19 cellular contexts compared by ENCODE assay signal in genomic region chr14:20956376-20956976, GRCh38. TPM values are rescaled to one million over a fixed set of nuclear protein-coding genes. Genes with fewer than 3 reads are reported as not detected.
DNase-seq lines count a peak whose midpoint lies in the region; ATAC-seq and TF ChIP-seq lines count a peak whose summit lies in the region.
"Had no signal": no experiment of that assay in that cellular context is flagged by ENCODE, and none has a peak within 500 bp of the region (broad histone marks: within the 10 kb centered on the region; RNA-seq: fewer than 3 reads in every experiment).

No MANE protein-coding gene starts in this region.

- peak overlapping the region; percentile 48 for H3K4me3 Mint-ChIP-seq in natural killer cell treated with Interleukin-12 subunit alpha and Interleukin-12 subunit beta and Interleukin-15 and Interleukin-18, amount 100 ng/mL, for 72 hours
- no peak overlapping the region for H3K4me3 Mint-ChIP-seq in natural killer cell
- peak overlapping the region; percentile 1 for H3K4me3 Mint-ChIP-seq in activated T-helper 17 cell treated with anti-CD3 and anti-CD28 coated beads, Interleukin-2, amount 50 U/mL, for 72 hours
- H3K4me3 Mint-ChIP-seq in stimulated activated effector memory CD8-positive, alpha-beta T cell treated with anti-CD3 and anti-CD28 coated beads, Interleukin-12 subunit alpha, Interleukin-12 subunit beta, amount 100 ng/mL, for 72 hours = no peak overlapping the region

- H3K4me1 Mint-ChIP-seq in natural killer cell treated with Interleukin-12 subunit alpha and Interleukin-12 subunit beta and Interleukin-15 and Interleukin-18, amount 100 ng/mL, for 72 hours (ENCODE audit: low read depth in 2 of 2) = peaks cover 6 to 21% of the 10 kb centered on the region in 2 donors
- H3K4me1 Mint-ChIP-seq in natural killer cell = peaks cover 9 to 13% of the 10 kb centered on the region in 2 donors
- H3K4me1 Mint-ChIP-seq in activated T-helper 17 cell treated with anti-CD3 and anti-CD28 coated beads, Interleukin-2, amount 50 U/mL, for 72 hours = peaks cover 15% of the 10 kb centered on the region
- H3K4me1 Mint-ChIP-seq in stimulated activated effector memory CD8-positive, alpha-beta T cell treated with anti-CD3 and anti-CD28 coated beads, Interleukin-12 subunit alpha, Interleukin-12 subunit beta, amount 100 ng/mL, for 72 hours = peaks cover 30% of the 10 kb centered on the region

- peaks cover 24 to 30% of the 10 kb centered on the region in 2 donors for H3K27me3 Mint-ChIP-seq in natural killer cell treated with Interleukin-12 subunit alpha and Interleukin-12 subunit beta and Interleukin-15 and Interleukin-18, amount 100 ng/mL, for 72 hours
- H3K27me3 Mint-ChIP-seq in natural killer cell (ENCODE audit: low read depth in 2 of 2) = peaks cover 31 to 32% of the 10 kb centered on the region in 2 donors
- H3K27me3 Mint-ChIP-seq in activated T-helper 17 cell treated with anti-CD3 and anti-CD28 coated beads, Interleukin-2, amount 50 U/mL, for 72 hours = no peaks in the 10 kb centered on the region

- H3K9me3 Mint-ChIP-seq in natural killer cell treated with Interleukin-12 subunit alpha and Interleukin-12 subunit beta and Interleukin-15 and Interleukin-18, amount 100 ng/mL, for 72 hours = no peaks in the 10 kb centered on the region
- no peaks in the 10 kb centered on the region for H3K9me3 Mint-ChIP-seq in natural killer cell
- no peaks in the 10 kb centered on the region for H3K9me3 Mint-ChIP-seq in activated T-helper 17 cell treated with anti-CD3 and anti-CD28 coated beads, Interleukin-2, amount 50 U/mL, for 72 hours
- H3K9me3 Mint-ChIP-seq in stimulated activated effector memory CD8-positive, alpha-beta T cell treated with anti-CD3 and anti-CD28 coated beads, Interleukin-12 subunit alpha, Interleukin-12 subunit beta, amount 100 ng/mL, for 72 hours = no peaks in the 10 kb centered on the region

- ATAC-seq in natural killer cell treated with Interleukin-12 subunit alpha and Interleukin-12 subunit beta and Interleukin-15 and Interleukin-18, amount 100 ng/mL, for 72 hours = no peak
- ATAC-seq in natural killer cell (no peak), GM18909 (IDR thresholded peaks at IDR 0.05; ENCODE audit: poor library complexity, unreplicated experiment) (no peak)
- ATAC-seq in activated T-helper 17 cell treated with anti-CD3 and anti-CD28 coated beads, Interleukin-2, amount 50 U/mL, for 72 hours (replicated peaks) = peak; percentile 44
- ATAC-seq in stimulated activated effector memory CD8-positive, alpha-beta T cell treated with anti-CD3 and anti-CD28 coated beads, Interleukin-12 subunit alpha, Interleukin-12 subunit beta, amount 100 ng/mL, for 72 hours = peak; percentile 51
- ATAC-seq: GM12878 had no signal

- DNase-seq in natural killer cell treated with Interleukin-12 subunit alpha and Interleukin-12 subunit beta and Interleukin-15 and Interleukin-18, amount 100 ng/mL, for 72 hours (ENCODE audit: low spot score) = no peak
- DNase-seq in natural killer cell (no peak), NB4 (ENCODE audit: low read depth) (peak; percentile 55), foreskin fibroblast (no peak), OCI-M1 (lab: John Stamatoyannopoulos, UW) (no peak)
- no peak for DNase-seq in stimulated activated effector memory CD8-positive, alpha-beta T cell treated with anti-CD3 and anti-CD28 coated beads, Interleukin-12 subunit alpha, Interleukin-12 subunit beta, amount 100 ng/mL, for 72 hours (ENCODE audit: low spot score in 2 of 2)
- DNase-seq: AML-193, COR-L47, DMS153, NCI-H1092, NCI-H1436 treated with DMSO at 0.1 percent for 48 hours, NCI-H2029 treated with DMSO at 0.1 percent for 48 hours, NCI-H2171, NCI-H526 had no signal

- peak overlapping the region in 1 of 2 donors; percentile 24 for H3K27ac Mint-ChIP-seq in natural killer cell treated with Interleukin-12 subunit alpha and Interleukin-12 subunit beta and Interleukin-15 and Interleukin-18, amount 100 ng/mL, for 72 hours
- H3K27ac Mint-ChIP-seq in natural killer cell = no peak overlapping the region
- H3K27ac Mint-ChIP-seq in activated T-helper 17 cell treated with anti-CD3 and anti-CD28 coated beads, Interleukin-2, amount 50 U/mL, for 72 hours = no peak overlapping the region
- no peak overlapping the region for H3K27ac Mint-ChIP-seq in stimulated activated effector memory CD8-positive, alpha-beta T cell treated with anti-CD3 and anti-CD28 coated beads, Interleukin-12 subunit alpha, Interleukin-12 subunit beta, amount 100 ng/mL, for 72 hours

- H3K36me3 Mint-ChIP-seq in natural killer cell treated with Interleukin-12 subunit alpha and Interleukin-12 subunit beta and Interleukin-15 and Interleukin-18, amount 100 ng/mL, for 72 hours = no peaks in the 10 kb centered on the region
- H3K36me3 Mint-ChIP-seq in natural killer cell = no peaks in the 10 kb centered on the region
- no peaks in the 10 kb centered on the region for H3K36me3 Mint-ChIP-seq in activated T-helper 17 cell treated with anti-CD3 and anti-CD28 coated beads, Interleukin-2, amount 50 U/mL, for 72 hours (ENCODE audit: low read depth)
- no peaks in the 10 kb centered on the region for H3K36me3 Mint-ChIP-seq in stimulated activated effector memory CD8-positive, alpha-beta T cell treated with anti-CD3 and anti-CD28 coated beads, Interleukin-12 subunit alpha, Interleukin-12 subunit beta, amount 100 ng/mL, for 72 hours

- TF ChIP-seq CTCF in natural killer cell (IDR thresholded peaks at IDR 0.05) (no peak), NB4 (IDR thresholded peaks at IDR 0.05; ENCODE audit: low read depth, low read length) (no peak), foreskin fibroblast (IDR thresholded peaks at IDR 0.05; ENCODE audit: low read depth, low read length) (no peak)

- intact Hi-C loops in natural killer cell (cut with micrococcal nuclease) = no loop called here

- no peak for TF ChIP-seq POLR2A in NB4 (IDR thresholded peaks at IDR 0.05; ENCODE audit: extremely low read depth, insufficient read length)

- H3K4me3 ChIP-seq in NB4 (ENCODE audit: low read depth, low read length) = peak overlapping the region; percentile 84
- no peak overlapping the region for H3K4me3 ChIP-seq in foreskin fibroblast (ENCODE audit: low read depth in 1 of 2, low read length in 2 of 2)
- H3K4me3 ChIP-seq: GM12878 had no signal

RNA-seq across cellular contexts. Expression of gene RNASE2, which starts 1.2 kb away (rescaled TPM):
- total RNA-seq in natural killer cell treated with Interleukin-12 subunit alpha and Interleukin-12 subunit beta and Interleukin-15 and Interleukin-18, amount 100 ng/mL, for 72 hours = not detected
- total RNA-seq in natural killer cell = 10 to 100 TPM in 1 of 3 donors, 1 to 10 TPM in 1, not detected in 1; 2.2 to 53.6 TPM
- total RNA-seq in activated T-helper 17 cell treated with anti-CD3 and anti-CD28 coated beads, Interleukin-2, amount 50 U/mL, for 72 hours = not detected
- total RNA-seq: GM12878, M059J, SK-MEL-5 had no signal

RNA-seq across cellular contexts. Expression of gene METTL17, which starts 33.3 kb away (rescaled TPM):
- 100 to 1,000 TPM in 1 of 2 donors, 10 to 100 TPM in 1; 70.5 to 101 TPM for total RNA-seq in natural killer cell treated with Interleukin-12 subunit alpha and Interleukin-12 subunit beta and Interleukin-15 and Interleukin-18, amount 100 ng/mL, for 72 hours
- 10 to 100 TPM; 62.8 to 79.2 (median 74.1) TPM for total RNA-seq in natural killer cell
- total RNA-seq in activated T-helper 17 cell treated with anti-CD3 and anti-CD28 coated beads, Interleukin-2, amount 50 U/mL, for 72 hours = 100 to 1,000 TPM in 1 of 2 donors, 10 to 100 TPM in 1; 83.2 to 102 TPM

RNA-seq across cellular contexts. Expression of gene SLC39A2, which starts 42.6 kb away (rescaled TPM):
- total RNA-seq in natural killer cell treated with Interleukin-12 subunit alpha and Interleukin-12 subunit beta and Interleukin-15 and Interleukin-18, amount 100 ng/mL, for 72 hours = under 1 TPM in 1 of 2 donors, not detected in 1; 0.53 TPM
- total RNA-seq in natural killer cell = not detected
- under 1 TPM; 0.24 to 0.30 TPM for total RNA-seq in activated T-helper 17 cell treated with anti-CD3 and anti-CD28 coated beads, Interleukin-2, amount 50 U/mL, for 72 hours
- total RNA-seq: GM12878, M059J, SK-MEL-5 had no signal

Comparison
In these comparisons a context has a peak if more than half of its experiments do, and no peak if none do; other contexts are left out.
1. H3K4me3 Mint-ChIP-seq: peak in natural killer cell treated with Interleukin-12 subunit alpha and Interleukin-12 subunit beta and Interleukin-15 and Interleukin-18, amount 100 ng/mL, for 72 hours (single experiment) and activated T-helper 17 cell treated with anti-CD3 and anti-CD28 coated beads, Interleukin-2, amount 50 U/mL, for 72 hours (single experiment); none in natural killer cell (single experiment) and stimulated activated effector memory CD8-positive, alpha-beta T cell treated with anti-CD3 and anti-CD28 coated beads, Interleukin-12 subunit alpha, Interleukin-12 subunit beta, amount 100 ng/mL, for 72 hours (single experiment).
2. ATAC-seq: peak in activated T-helper 17 cell treated with anti-CD3 and anti-CD28 coated beads, Interleukin-2, amount 50 U/mL, for 72 hours (single experiment) and stimulated activated effector memory CD8-positive, alpha-beta T cell treated with anti-CD3 and anti-CD28 coated beads, Interleukin-12 subunit alpha, Interleukin-12 subunit beta, amount 100 ng/mL, for 72 hours (single experiment); none in natural killer cell treated with Interleukin-12 subunit alpha and Interleukin-12 subunit beta and Interleukin-15 and Interleukin-18, amount 100 ng/mL, for 72 hours (0 of 2), natural killer cell (0 of 3) and GM18909 (single experiment).